9 cellular contexts compared by ENCODE assay signal in genomic region chr10:101287922-101288638, GRCh38. TPM values are rescaled to one million over a fixed set of nuclear protein-coding genes. Genes with fewer than 3 reads are reported as not detected.
DNase-seq lines count a peak whose midpoint lies in the region; ATAC-seq and TF ChIP-seq lines count a peak whose summit lies in the region.
"Had no signal": no experiment of that assay in that cellular context is flagged by ENCODE, and none has a peak within 500 bp of the region (broad histone marks: within the 10 kb centered on the region; RNA-seq: fewer than 3 reads in every experiment).

No MANE protein-coding gene starts in this region.

- no peak for ATAC-seq in HG03432 (IDR thresholded peaks at IDR 0.05; ENCODE audit: unreplicated experiment)

- H3K27ac Mint-ChIP-seq in osteocyte (ENCODE audit: unreplicated experiment) = no peak overlapping the region

- no peaks in the 10 kb centered on the region for H3K36me3 Mint-ChIP-seq in osteocyte (ENCODE audit: unreplicated experiment)

- TF ChIP-seq CTCF in GM13976 (IDR thresholded peaks at IDR 0.05; ENCODE audit: borderline replicate concordance, control extremely low read depth, extremely low read depth, insufficient read depth, missing control alignments) (no peak), dorsolateral prefrontal cortex (IDR thresholded peaks at IDR 0.05 in 54 of 56, conservative IDR thresholded peaks at IDR 0.05 in 2 of 56; ENCODE audit: low read depth in 1 of 56, partially characterized antibody in 56 of 56) (peak in 39 of 56 donors; percentile 7 to 67 (median 35)), osteocyte (IDR thresholded peaks at IDR 0.05) (peak; percentile 39)

- peaks cover 9% of the 10 kb centered on the region for H3K4me1 Mint-ChIP-seq in osteocyte (ENCODE audit: unreplicated experiment)

- no peak overlapping the region for H3K4me3 Mint-ChIP-seq in osteocyte (ENCODE audit: unreplicated experiment)

- peak overlapping the region in 1 of 59 donors; percentile 35 for H3K27ac ChIP-seq in dorsolateral prefrontal cortex
- H3K27ac ChIP-seq: epithelial cell of prostate, sigmoid colon had no signal

- no peaks in the 10 kb centered on the region for H3K9me3 Mint-ChIP-seq in osteocyte (ENCODE audit: unreplicated experiment)

- in situ Hi-C loops in GM13976 (cut with MboI; ENCODE audit: low sequenced_read_pairs, unreplicated experiment) = loop anchor here (25.0 kb wide), 1 partner anchor 149 kb away; no protein-coding TSS in a partner anchor

- H3K27me3 Mint-ChIP-seq in osteocyte (ENCODE audit: unreplicated experiment) = peaks cover 58% of the 10 kb centered on the region

- intact Hi-C loops in dorsolateral prefrontal cortex (cut with DNase I) = loop anchor here (5.0 to 10.0 kb wide), 2 partner anchors 154 to 487 kb away; partner anchors contain the start of gene FGF8 (in 1 of the 2)

- DNase-seq in GM13976 (ENCODE audit: low spot score) = peak; percentile 47
- peak; percentile 35 for DNase-seq in NCI-H1436 treated with DMSO at 0.1 percent for 48 hours (lab: John Stamatoyannopoulos, UW)
- peak in 4 of 10 donors; percentile 34 to 61 (median 52) for DNase-seq in dorsolateral prefrontal cortex
- DNase-seq in osteocyte (ENCODE audit: extremely low spot score, unreplicated experiment) = no peak
- DNase-seq in GM19238 (ENCODE audit: insufficient read length, low spot score) = no peak
- no peak for DNase-seq in dedifferentiated amniotic fluid mesenchymal stem cell (ENCODE audit: extremely low spot score)
- DNase-seq: sigmoid colon had no signal

- H3K27me3 ChIP-seq in dorsolateral prefrontal cortex = peaks cover 0 to 24% (median 5%) of the 10 kb centered on the region in 45 donors

- H3K4me3 ChIP-seq in dorsolateral prefrontal cortex = no peak overlapping the region
- H3K4me3 ChIP-seq: sigmoid colon had no signal

RNA-seq across cellular contexts. Expression of gene LBX1, which starts 58.8 kb away (rescaled TPM):
- total RNA-seq in dorsolateral prefrontal cortex (under 1 TPM in 3 of 120 experiments, not detected in 117; 0.15 to 0.28 (median 0.19) TPM), osteocyte (not detected in 2 replicates)
- total RNA-seq: sigmoid colon had no signal

Comparison
In these comparisons a context has a peak if more than half of its experiments do, and no peak if none do; other contexts are left out.
1. DNase-seq: peak in GM13976 (single experiment) and NCI-H1436 treated with DMSO at 0.1 percent for 48 hours (single experiment); none in osteocyte (single experiment), GM19238 (single experiment) and dedifferentiated amniotic fluid mesenchymal stem cell (single experiment).